ENCODE assay signal across 8 cellular contexts in the genomic region with DNA sequence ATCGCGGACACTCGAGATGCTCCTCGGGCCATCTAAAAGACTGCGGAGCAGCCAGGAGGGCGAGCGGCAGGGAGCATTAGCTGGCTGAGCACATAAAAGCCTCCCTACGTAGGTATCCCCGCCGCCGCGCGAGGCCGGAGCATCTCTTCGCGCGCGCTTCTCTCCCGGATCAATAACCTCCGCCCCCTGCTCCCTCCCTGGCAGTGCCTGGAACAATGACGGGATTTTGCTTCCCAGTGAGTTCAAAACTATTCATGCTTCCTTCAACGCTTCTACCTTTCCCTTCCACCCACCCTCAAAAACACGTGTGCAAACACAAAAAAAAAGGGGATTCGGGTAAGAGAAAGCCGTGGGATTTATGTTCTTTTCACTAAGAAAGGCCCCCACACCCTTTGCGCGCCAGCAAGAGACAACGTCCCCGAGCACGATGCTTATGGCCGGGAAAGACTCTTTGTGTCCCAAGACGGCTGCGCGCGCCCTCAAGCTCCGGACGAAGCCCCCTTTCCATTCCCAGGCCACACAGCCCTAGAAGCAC. TPM values are rescaled to one million over a fixed set of nuclear protein-coding genes. Genes with fewer than 3 reads are reported as not detected.
DNase-seq lines count a peak whose midpoint lies in the region; ATAC-seq and TF ChIP-seq lines count a peak whose summit lies in the region.

No MANE protein-coding gene starts in this region.

- no peaks in the 10 kb centered on the region for H3K9me3 Mint-ChIP-seq in activated CD4-positive, alpha-beta T cell treated with anti-CD3 and anti-CD28 coated beads, Interleukin-2, amount 10 ng/mL, durations not matched to agents 24 days and 14 days

- peaks cover 14% of the 10 kb centered on the region for H3K27me3 Mint-ChIP-seq in activated CD4-positive, alpha-beta T cell treated with anti-CD3 and anti-CD28 coated beads, Interleukin-2, amount 10 ng/mL, durations not matched to agents 24 days and 14 days

- ATAC-seq in lung (ENCODE audit: insufficient read depth, low FRiP score) (no peak), HG02623 (IDR thresholded peaks at IDR 0.05; ENCODE audit: unreplicated experiment) (no peak)

- H3K27me3 ChIP-seq in dorsolateral prefrontal cortex (no peaks in the 10 kb centered on the region), lung (ENCODE audit: control insufficient read depth, insufficient read depth) (no peaks in the 10 kb centered on the region)

- DNase-seq in NCI-H146 (lab: John Stamatoyannopoulos, UW) (peak; percentile 94), dorsolateral prefrontal cortex (peak in 8 of 10 donors; percentile 34 to 69 (median 55)), lung (ENCODE audit: low spot score) (no peak), cerebellar nuclear complex (lab: John Stamatoyannopoulos, UW) (no peak)
- DNase-seq in activated CD4-positive, alpha-beta T cell treated with anti-CD3 and anti-CD28 coated beads, Interleukin-2, amount 10 ng/mL, durations not matched to agents 24 days and 14 days: peak; percentile 76
- peak; percentile 12 for DNase-seq in stimulated activated CD8-positive, alpha-beta memory T cell treated with anti-CD3 and anti-CD28 coated beads, Interleukin-15, amount 100 ng/mL, for 24 hours (ENCODE audit: low read depth)

- H3K27ac Mint-ChIP-seq in activated CD4-positive, alpha-beta T cell treated with anti-CD3 and anti-CD28 coated beads, Interleukin-2, amount 10 ng/mL, durations not matched to agents 24 days and 14 days: peak overlapping the region; percentile 84

- H3K27ac ChIP-seq in dorsolateral prefrontal cortex (peak overlapping the region in 53 of 59 donors; percentile 40 to 90 (median 76)), lung (ENCODE audit: low read depth in 1 of 2, low read length in 1 of 2) (no peak overlapping the region)

- no peaks in the 10 kb centered on the region for H3K9me3 ChIP-seq in lung (ENCODE audit: control insufficient read depth in 2 of 2, insufficient read depth in 1 of 2, low read length in 1 of 2)

- WGBS in lung, 2 donors: 2% methylated on average over 37 of the region's 37 CpGs

- H3K36me3 ChIP-seq in lung (ENCODE audit: control insufficient read depth in 2 of 2, insufficient read depth in 2 of 2, low read length in 2 of 2): peaks cover 0 to 3% of the 10 kb centered on the region in 2 donors

- peaks cover 0 to 6% of the 10 kb centered on the region in 2 donors for H3K4me1 ChIP-seq in lung (ENCODE audit: control insufficient read depth in 2 of 2, insufficient read depth in 2 of 2, low read length in 2 of 2)

- H3K4me3 Mint-ChIP-seq in activated CD4-positive, alpha-beta T cell treated with anti-CD3 and anti-CD28 coated beads, Interleukin-2, amount 10 ng/mL, durations not matched to agents 24 days and 14 days: peak overlapping the region; percentile 88

- peaks cover 5% of the 10 kb centered on the region for H3K36me3 Mint-ChIP-seq in activated CD4-positive, alpha-beta T cell treated with anti-CD3 and anti-CD28 coated beads, Interleukin-2, amount 10 ng/mL, durations not matched to agents 24 days and 14 days (ENCODE audit: low read depth)

- intact Hi-C loops in activated CD4-positive, alpha-beta T cell treated with anti-CD3 and anti-CD28 coated beads, Interleukin-2, amount 10 ng/mL, durations not matched to agents 24 days and 14 days (cut with micrococcal nuclease): loop anchor here (2.0 to 5.0 kb wide), 3 partner anchors 28 to 135 kb away; partner anchors contain the start of genes NCOR1, PIGL and UBB
- intact Hi-C loops in dorsolateral prefrontal cortex (cut with DNase I): loop anchor here (10.0 kb wide), 1 partner anchor 138 kb away; the partner anchor contains the start of genes NCOR1 (in 2 of the 2) and PIGL (in 2 of the 2)

- H3K4me3 ChIP-seq in GM12875 (ENCODE audit: low read depth, low read length) (peak overlapping the region; percentile 87), dorsolateral prefrontal cortex (peak overlapping the region; percentile 51 to 86 (median 75)), lung (peak overlapping the region; percentile 28)

- no peak for TF ChIP-seq CTCF in GM12875 (IDR thresholded peaks at IDR 0.05; ENCODE audit: borderline replicate concordance, insufficient read depth, low read depth, low read length)
- no peak for TF ChIP-seq CTCF in dorsolateral prefrontal cortex (IDR thresholded peaks at IDR 0.05 in 54 of 56, conservative IDR thresholded peaks at IDR 0.05 in 2 of 56; ENCODE audit: low read depth in 1 of 56, partially characterized antibody in 56 of 56)
- TF ChIP-seq CTCF in lung (IDR thresholded peaks at IDR 0.05; ENCODE audit: control extremely low read depth, extremely low read depth): no peak

- H3K4me1 Mint-ChIP-seq in activated CD4-positive, alpha-beta T cell treated with anti-CD3 and anti-CD28 coated beads, Interleukin-2, amount 10 ng/mL, durations not matched to agents 24 days and 14 days: peaks cover 14% of the 10 kb centered on the region

RNA-seq across cellular contexts. Expression of gene CENPV, which starts 0.9 kb away (rescaled TPM):
- 52.8 and 53.0 TPM in 2 replicates for total RNA-seq in activated CD4-positive, alpha-beta T cell treated with anti-CD3 and anti-CD28 coated beads, Interleukin-2, amount 10 ng/mL, durations not matched to agents 24 days and 14 days
- total RNA-seq in dorsolateral prefrontal cortex (10 to 100 TPM; 24.6 to 89.3 (median 51.6) TPM), lung (10 to 100 TPM; 13.9 to 16.8 TPM)
- 10 to 100 TPM; 10.1 to 15.1 TPM for polyA plus RNA-seq in lung

RNA-seq across cellular contexts. Expression of gene UBB, which starts 28.5 kb away (rescaled TPM):
- 1,973 and 2,004 TPM in 2 replicates for total RNA-seq in activated CD4-positive, alpha-beta T cell treated with anti-CD3 and anti-CD28 coated beads, Interleukin-2, amount 10 ng/mL, durations not matched to agents 24 days and 14 days
- 1,000 to 10,000 TPM in 119 of 120 experiments, 100 to 1,000 TPM in 1; 963 to 2,431 (median 1,830) TPM for total RNA-seq in dorsolateral prefrontal cortex
- 1,000 to 10,000 TPM; 1,313 to 1,870 TPM for total RNA-seq in lung
- 1,000 to 10,000 TPM in 1 of 2 donors, 100 to 1,000 TPM in 1; 602 to 1,175 TPM for polyA plus RNA-seq in lung

Comparison
In these comparisons a context has a peak if more than half of its experiments do, and no peak if none do; other contexts are left out.
1. H3K4me3 ChIP-seq: peak in every context shown above with its lines; median percentile 87 in GM12875; 75 in dorsolateral prefrontal cortex; 28 in lung.
2. DNase-seq: peak in NCI-H146 (single experiment), activated CD4-positive, alpha-beta T cell treated with anti-CD3 and anti-CD28 coated beads, Interleukin-2, amount 10 ng/mL, durations not matched to agents 24 days and 14 days (single experiment), dorsolateral prefrontal cortex (8 of 10) and stimulated activated CD8-positive, alpha-beta memory T cell treated with anti-CD3 and anti-CD28 coated beads, Interleukin-15, amount 100 ng/mL, for 24 hours (single experiment); none in lung (single experiment) and cerebellar nuclear complex (0 of 2).
3. H3K27ac ChIP-seq: peak in dorsolateral prefrontal cortex (53 of 59); none in lung (0 of 2).